8 cellular contexts compared by ENCODE assay signal in genomic region chr22:28883917-28884753, GRCh38. TPM values are rescaled to one million over a fixed set of nuclear protein-coding genes. Genes with fewer than 3 reads are reported as not detected.
DNase-seq lines count a peak whose midpoint lies in the region; ATAC-seq and TF ChIP-seq lines count a peak whose summit lies in the region.

No MANE protein-coding gene starts in this region.

- in situ Hi-C loops in T47D (cut with HindIII; ENCODE audit: low pct_unique_long_range_greater_than_20kb, low sequenced_read_pairs) = no loop called here

- peaks cover 14% of the 10 kb centered on the region for H3K4me1 Mint-ChIP-seq in CD14-positive monocyte
- peaks cover 10% of the 10 kb centered on the region for H3K4me1 Mint-ChIP-seq in T-helper 2 cell treated with Interferon-gamma antibody and Interleukin-4, amounts not matched to agents 5 μg/mL and 100 μg/mL, for 36 hours (ENCODE audit: low read depth)

- peaks cover 4 to 9% of the 10 kb centered on the region in 2 donors for H3K36me3 Mint-ChIP-seq in CD14-positive monocyte
- peaks cover 2% of the 10 kb centered on the region for H3K36me3 Mint-ChIP-seq in T-helper 2 cell treated with Interferon-gamma antibody and Interleukin-4, amounts not matched to agents 5 μg/mL and 100 μg/mL, for 36 hours (ENCODE audit: low read depth)

- ATAC-seq in HG02798 (IDR thresholded peaks at IDR 0.05; ENCODE audit: poor library complexity, unreplicated experiment) (peak; percentile 30), HG02571 (IDR thresholded peaks at IDR 0.05; ENCODE audit: unreplicated experiment) (no peak)

- intact Hi-C loops in CD14-positive monocyte (cut with micrococcal nuclease) = loop anchor here (5.0 to 10.0 kb wide), 3 partner anchors 89 to 191 kb away; partner anchors contain the start of genes CHEK2 (in 1 of the 2), HSCB (in 1 of the 2) and KREMEN1 (in 1 of the 2)

- peaks cover 24 to 43% (median 27%) of the 10 kb centered on the region in 3 donors for H3K27me3 Mint-ChIP-seq in CD14-positive monocyte (ENCODE audit: low read depth in 3 of 3)
- H3K27me3 Mint-ChIP-seq in T-helper 2 cell treated with Interferon-gamma antibody and Interleukin-4, amounts not matched to agents 5 μg/mL and 100 μg/mL, for 36 hours (ENCODE audit: low read depth) = peaks cover 70% of the 10 kb centered on the region

- no peaks in the 10 kb centered on the region for H3K36me3 ChIP-seq in kidney epithelial cell (ENCODE audit: control insufficient read depth, insufficient read depth, low read length)

- peak overlapping the region; percentile 74 to 85 for H3K4me3 Mint-ChIP-seq in CD14-positive monocyte
- peak overlapping the region; percentile 30 for H3K4me3 Mint-ChIP-seq in T-helper 2 cell treated with Interferon-gamma antibody and Interleukin-4, amounts not matched to agents 5 μg/mL and 100 μg/mL, for 36 hours

- H3K4me3 ChIP-seq in kidney epithelial cell (ENCODE audit: low read depth, low read length) = peak overlapping the region; percentile 88

- no peak for DNase-seq in CD14-positive monocyte (ENCODE audit: low spot score)
- DNase-seq in T-helper 2 cell treated with Interferon-gamma antibody and Interleukin-4, amounts not matched to agents 5 μg/mL and 100 μg/mL, for 36 hours (ENCODE audit: low spot score) = no peak
- DNase-seq in T47D (ENCODE audit: low read depth in 1 of 2, low spot score in 1 of 2) = peak; percentile 31 to 58
- no peak for DNase-seq in kidney epithelial cell (ENCODE audit: low read depth)
- peak; percentile 25 to 40 for DNase-seq in stimulated activated CD4-positive, alpha-beta T cell treated with anti-CD3 and anti-CD28 coated beads, Interleukin-4, amount 100 ng/mL, for 4 hours
- no peak for DNase-seq in DMS79 (lab: John Stamatoyannopoulos, UW)

- TF ChIP-seq CTCF in CD14-positive monocyte (IDR thresholded peaks at IDR 0.05) = no peak
- peak; percentile 3 for TF ChIP-seq CTCF in kidney epithelial cell (IDR thresholded peaks at IDR 0.05; ENCODE audit: insufficient read depth, low read length, poor library complexity, severe bottlenecking)

- no peaks in the 10 kb centered on the region for H3K27me3 ChIP-seq in kidney epithelial cell (ENCODE audit: control insufficient read depth, insufficient read depth, low read length)

- H3K27ac Mint-ChIP-seq in CD14-positive monocyte = peak overlapping the region in 1 of 7 donors; percentile 18
- H3K27ac Mint-ChIP-seq in T-helper 2 cell treated with Interferon-gamma antibody and Interleukin-4, amounts not matched to agents 5 μg/mL and 100 μg/mL, for 36 hours = no peak overlapping the region

- no peaks in the 10 kb centered on the region for H3K9me3 Mint-ChIP-seq in CD14-positive monocyte
- no peaks in the 10 kb centered on the region for H3K9me3 Mint-ChIP-seq in T-helper 2 cell treated with Interferon-gamma antibody and Interleukin-4, amounts not matched to agents 5 μg/mL and 100 μg/mL, for 36 hours

RNA-seq across cellular contexts. Expression of gene ZNRF3, which starts 0.8 kb away (rescaled TPM):
- not detected for polyA plus RNA-seq in CD14-positive monocyte
- 10.5 and 14.0 TPM in 2 replicates for total RNA-seq in kidney epithelial cell

Comparison
In these comparisons a context has a peak if more than half of its experiments do, and no peak if none do; other contexts are left out.
1. DNase-seq: peak in T47D (2 of 2) and stimulated activated CD4-positive, alpha-beta T cell treated with anti-CD3 and anti-CD28 coated beads, Interleukin-4, amount 100 ng/mL, for 4 hours (2 of 2); none in CD14-positive monocyte (single experiment), T-helper 2 cell treated with Interferon-gamma antibody and Interleukin-4, amounts not matched to agents 5 μg/mL and 100 μg/mL, for 36 hours (single experiment), kidney epithelial cell (single experiment) and DMS79 (single experiment).